ENCODE assay signal across 25 cellular contexts in genomic region chr5:143807401-143807800, GRCh38. TPM values are rescaled to one million over a fixed set of nuclear protein-coding genes. Genes with fewer than 3 reads are reported as not detected.
"Had no signal": no experiment of that assay in that cellular context is flagged by ENCODE, and none has a peak within 500 bp of the region (broad histone marks: within the 10 kb centered on the region; RNA-seq: fewer than 3 reads in every experiment).

No MANE protein-coding gene starts in this region.

- ATAC-seq: gastrocnemius medialis; right lobe of liver; stimulated activated effector memory CD8-positive, alpha-beta T cell treated with anti-CD3 and anti-CD28 coated beads, Interleukin-12 subunit alpha, Interleukin-12 subunit beta, amount 100 ng/mL, for 72 hours; stimulated activated naive CD8-positive, alpha-beta T cell treated with anti-CD3 and anti-CD28 coated beads, Interleukin-15, Interleukin-2, amounts not matched to agents 100 U/mL and 50 U/mL, for 24 hours had no signal

- FAIRE-seq: islet of Langerhans, pancreas had no signal

- H3K36me3 Mint-ChIP-seq: naive B cell; stimulated activated effector memory CD8-positive, alpha-beta T cell treated with anti-CD3 and anti-CD28 coated beads, Interleukin-12 subunit alpha, Interleukin-12 subunit beta, amount 100 ng/mL, for 72 hours; type B pancreatic cell had no signal

- H3K4me3 Mint-ChIP-seq: nephron; stimulated activated effector memory CD8-positive, alpha-beta T cell treated with anti-CD3 and anti-CD28 coated beads, Interleukin-12 subunit alpha, Interleukin-12 subunit beta, amount 100 ng/mL, for 72 hours; type B pancreatic cell had no signal

- H3K9me3 Mint-ChIP-seq: naive B cell; nephron; stimulated activated effector memory CD8-positive, alpha-beta T cell treated with anti-CD3 and anti-CD28 coated beads, Interleukin-12 subunit alpha, Interleukin-12 subunit beta, amount 100 ng/mL, for 72 hours; type B pancreatic cell had no signal

- DNase-seq: effector memory CD4-positive, alpha-beta T cell; gastrocnemius medialis; heart right ventricle; hypothalamus; mesendoderm; naive B cell; occipital lobe; pancreas; right lobe of liver; stimulated activated CD4-positive, alpha-beta T cell treated with anti-CD3 and anti-CD28 coated beads, Interleukin-4, amount 100 ng/mL, for 1 hour; stimulated activated CD8-positive, alpha-beta memory T cell treated with anti-CD3 and anti-CD28 coated beads, Interleukin-4, amount 100 ng/mL, for 48 hours; stimulated activated naive CD8-positive, alpha-beta T cell treated with anti-CD3 and anti-CD28 coated beads, Interleukin-15, Interleukin-2, amounts not matched to agents 100 U/mL and 50 U/mL, for 24 hours; thyroid gland had no signal

- H3K27ac Mint-ChIP-seq: stimulated activated effector memory CD8-positive, alpha-beta T cell treated with anti-CD3 and anti-CD28 coated beads, Interleukin-12 subunit alpha, Interleukin-12 subunit beta, amount 100 ng/mL, for 72 hours; type B pancreatic cell had no signal

- H3K27me3 Mint-ChIP-seq: type B pancreatic cell had no signal

RNA-seq across cellular contexts. Expression of gene HMHB1, which starts 4.6 kb away (rescaled TPM):
- total RNA-seq: esophagus muscularis mucosa, fibroblast of villous mesenchyme, gastrocnemius medialis, heart right ventricle, liver, lung microvascular endothelial cell, occipital lobe, pancreas, prostate gland, renal cortical epithelial cell, right lobe of liver, suprapubic skin, thyroid gland, vagina had no signal
